Comparison of ENCODE assay signal across 16 cellular contexts in the genomic region with DNA sequence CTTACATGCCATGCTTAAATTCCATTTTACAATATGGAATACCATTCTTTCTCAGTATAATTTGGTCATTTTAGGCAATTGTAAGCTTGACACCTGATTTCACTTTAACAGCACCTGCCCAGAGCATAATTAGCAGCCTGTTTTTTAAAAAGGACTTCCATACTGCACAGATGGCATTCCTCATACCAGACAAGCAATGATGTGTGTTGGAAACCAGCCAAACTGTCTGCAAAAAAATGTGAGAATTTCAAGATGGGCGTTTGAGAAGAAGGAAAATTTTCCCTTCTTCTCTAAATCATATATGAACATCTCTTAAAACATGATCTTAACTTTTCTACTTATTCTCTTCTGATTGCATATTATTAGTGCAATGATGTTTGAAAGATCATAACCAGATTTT. TPM values are rescaled to one million over a fixed set of nuclear protein-coding genes. Genes with fewer than 3 reads are reported as not detected.
DNase-seq lines count a peak whose midpoint lies in the region; ATAC-seq and TF ChIP-seq lines count a peak whose summit lies in the region.
"Had no signal": no experiment of that assay in that cellular context is flagged by ENCODE, and none has a peak within 500 bp of the region (broad histone marks: within the 10 kb centered on the region; RNA-seq: fewer than 3 reads in every experiment).

No MANE protein-coding gene starts in this region.

- H3K4me1 ChIP-seq in Peyer's patch = no peaks in the 10 kb centered on the region
- H3K4me1 ChIP-seq: Caco-2 had no signal

- H3K9me3 ChIP-seq in Peyer's patch = no peaks in the 10 kb centered on the region
- H3K9me3 ChIP-seq: Caco-2 had no signal

- in situ Hi-C loops in brain microvascular endothelial cell (cut with HindIII; ENCODE audit: low pct_ligation_motif_present, low sequenced_read_pairs) = no loop called here

- peak; percentile 47 for DNase-seq in HS-27A (ENCODE audit: low read depth)
- DNase-seq in NCI-H226 = peak; percentile 67
- DNase-seq in brain microvascular endothelial cell = peak; percentile 36
- DNase-seq in kidney tubule cell (ENCODE audit: low spot score) = peak; percentile 63
- DNase-seq in Peyer's patch = no peak
- no peak for DNase-seq in nephron progenitor cell
- no peak for DNase-seq in SW 1271 (lab: John Stamatoyannopoulos, UW)
- DNase-seq: Caco-2, hippocampal formation, IMR-90, kidney glomerular epithelial cell, midbrain, MM.1S, NCI-H2081 treated with DMSO at 0.1 percent for 48 hours had no signal

- H3K4me3 Mint-ChIP-seq in nephron progenitor cell = no peak overlapping the region
- H3K4me3 Mint-ChIP-seq: stimulated activated effector memory CD8-positive, alpha-beta T cell treated with anti-CD3 and anti-CD28 coated beads, Interleukin-12 subunit alpha, Interleukin-12 subunit beta, amount 100 ng/mL, for 72 hours had no signal

- no peaks in the 10 kb centered on the region for H3K4me1 Mint-ChIP-seq in nephron progenitor cell
- H3K4me1 Mint-ChIP-seq: stimulated activated effector memory CD8-positive, alpha-beta T cell treated with anti-CD3 and anti-CD28 coated beads, Interleukin-12 subunit alpha, Interleukin-12 subunit beta, amount 100 ng/mL, for 72 hours had no signal

- H3K27ac Mint-ChIP-seq in nephron progenitor cell = no peak overlapping the region
- H3K27ac Mint-ChIP-seq: stimulated activated effector memory CD8-positive, alpha-beta T cell treated with anti-CD3 and anti-CD28 coated beads, Interleukin-12 subunit alpha, Interleukin-12 subunit beta, amount 100 ng/mL, for 72 hours had no signal

- H3K36me3 Mint-ChIP-seq in nephron progenitor cell (ENCODE audit: low read depth) = no peaks in the 10 kb centered on the region
- H3K36me3 Mint-ChIP-seq: stimulated activated effector memory CD8-positive, alpha-beta T cell treated with anti-CD3 and anti-CD28 coated beads, Interleukin-12 subunit alpha, Interleukin-12 subunit beta, amount 100 ng/mL, for 72 hours had no signal

- H3K9me3 Mint-ChIP-seq in nephron progenitor cell = no peaks in the 10 kb centered on the region

- TF ChIP-seq CTCF in brain microvascular endothelial cell (IDR thresholded peaks at IDR 0.05; ENCODE audit: low read depth, low read length, missing control alignments) (no peak), Peyer's patch (IDR thresholded peaks at IDR 0.05) (no peak), nephron progenitor cell (IDR thresholded peaks at IDR 0.05) (no peak)

- no peak for TF ChIP-seq POLR2A in Peyer's patch (IDR thresholded peaks at IDR 0.05)

- H3K27ac ChIP-seq in brain microvascular endothelial cell (no peak overlapping the region), Peyer's patch (no peak overlapping the region)

- H3K4me3 ChIP-seq in brain microvascular endothelial cell (ENCODE audit: low read depth, low read length) (no peak overlapping the region), Peyer's patch (no peak overlapping the region)

- H3K27me3 ChIP-seq in brain microvascular endothelial cell (replicated peaks) (no peaks in the 10 kb centered on the region), Peyer's patch (no peaks in the 10 kb centered on the region)

- H3K27me3 Mint-ChIP-seq in nephron progenitor cell (ENCODE audit: low read depth, poor library complexity) = no peaks in the 10 kb centered on the region

- H3K36me3 ChIP-seq in brain microvascular endothelial cell (replicated peaks) = no peaks in the 10 kb centered on the region
- H3K36me3 ChIP-seq in Peyer's patch = no peaks in the 10 kb centered on the region

- no peak for ATAC-seq in GM19395 (IDR thresholded peaks at IDR 0.05; ENCODE audit: unreplicated experiment)
- ATAC-seq: stimulated activated effector memory CD8-positive, alpha-beta T cell treated with anti-CD3 and anti-CD28 coated beads, Interleukin-12 subunit alpha, Interleukin-12 subunit beta, amount 100 ng/mL, for 72 hours had no signal

RNA-seq across cellular contexts. Expression of gene AGMO, which starts 40.4 kb away (rescaled TPM):
- 10 to 100 TPM in 3 of 4 donors, under 1 TPM in 1; 0.83 to 25.7 (median 15.8) TPM for total RNA-seq in Peyer's patch
- total RNA-seq: IMR-90 had no signal

Comparison
In these comparisons a context has a peak if more than half of its experiments do, and no peak if none do; other contexts are left out.
1. DNase-seq: peak in HS-27A (single experiment), NCI-H226 (single experiment), brain microvascular endothelial cell (single experiment) and kidney tubule cell (single experiment); none in Peyer's patch (0 of 3), nephron progenitor cell (single experiment) and SW 1271 (0 of 2).